ENCODE assay signal across 8 cellular contexts in the genomic region with DNA sequence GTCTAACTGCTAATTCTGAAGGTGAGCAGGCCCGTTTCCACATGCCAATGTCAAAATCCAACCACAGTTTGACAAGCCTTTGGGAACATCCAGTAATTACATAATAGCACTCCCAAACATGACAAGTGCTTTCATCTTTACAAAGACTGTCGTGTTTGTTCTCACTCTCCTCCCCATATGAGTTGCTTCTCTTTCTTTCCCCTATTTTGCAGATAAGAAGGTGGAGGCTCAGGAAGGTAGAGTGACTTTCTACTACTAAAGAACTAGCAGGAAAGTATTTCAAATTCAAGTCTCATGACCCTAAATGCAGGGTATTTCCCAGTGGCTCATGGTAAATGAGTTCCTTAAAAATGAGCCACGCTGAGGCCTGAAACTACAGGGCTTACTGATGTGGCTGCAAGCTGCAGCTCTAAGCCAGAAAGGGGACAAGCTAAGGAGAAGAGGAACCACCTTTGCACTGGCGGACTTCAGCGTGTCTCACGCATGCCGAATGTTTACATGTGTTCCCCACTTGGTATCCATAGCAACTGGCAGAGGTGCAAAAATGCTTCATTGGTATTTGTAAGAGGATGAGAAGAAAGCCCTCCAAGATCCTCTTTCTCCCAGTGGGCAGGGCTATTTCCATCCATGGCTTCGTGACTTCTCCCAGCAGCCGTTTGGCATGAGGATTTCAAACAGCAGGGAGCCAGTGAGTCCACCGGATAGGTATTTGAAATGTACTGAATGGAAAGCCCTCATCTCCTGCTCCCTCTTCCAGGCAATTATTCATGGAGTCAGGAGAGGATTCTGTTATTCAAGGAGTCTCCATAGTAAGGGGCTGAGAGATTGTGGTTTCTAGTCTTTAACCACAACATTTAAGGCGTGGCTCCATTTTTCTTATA. TPM values are rescaled to one million over a fixed set of nuclear protein-coding genes. Genes with fewer than 3 reads are reported as not detected.
DNase-seq lines count a peak whose midpoint lies in the region; TF ChIP-seq lines count a peak whose summit lies in the region.

No MANE protein-coding gene starts in this region.

- DNase-seq in GM03348 (ENCODE audit: low spot score): peak; percentile 89
- DNase-seq in GOT3 (lab: John Stamatoyannopoulos, UW): peak; percentile 82
- DNase-seq in MG63: peak; percentile 98
- peak in 2 of 3 experiments; percentile 24 to 50 for DNase-seq in activated CD8-positive, alpha-beta memory T cell treated with anti-CD3 and anti-CD28 coated beads for 48 hours (ENCODE audit: low read depth in 2 of 3, low spot score in 2 of 3)
- DNase-seq in epithelial cell of esophagus (ENCODE audit: low read depth): peak; percentile 63
- DNase-seq in suprapubic skin (ENCODE audit: low spot score in 2 of 2): peak in 1 of 2 donors; percentile 89
- DNase-seq in HPDE6-E6E7 (ENCODE audit: extremely low spot score): no peak

- H3K27ac ChIP-seq in suprapubic skin: peak overlapping the region; percentile 96

- peaks cover 74% of the 10 kb centered on the region for H3K4me1 ChIP-seq in suprapubic skin

- no peak for TF ChIP-seq EP300 in suprapubic skin (IDR thresholded peaks at IDR 0.05)

- TF ChIP-seq POLR2A in suprapubic skin (IDR thresholded peaks at IDR 0.05): no peak

- peak overlapping the region in 2 of 3 experiments; percentile 77 to 78 for H3K27ac Mint-ChIP-seq in nephron

- H3K4me1 Mint-ChIP-seq in nephron: peaks cover 51% of the 10 kb centered on the region

- H3K4me3 Mint-ChIP-seq in nephron: peak overlapping the region in 1 of 3 experiments; percentile 35

- H3K9me3 Mint-ChIP-seq in nephron: peaks cover 3% of the 10 kb centered on the region

- TF ChIP-seq CTCF in epithelial cell of esophagus (IDR thresholded peaks at IDR 0.05; ENCODE audit: insufficient read depth, low read depth, low read length, missing control alignments) (no peak), nephron (IDR thresholded peaks at IDR 0.05; ENCODE audit: unreplicated experiment in 3 of 3) (no peak), suprapubic skin (IDR thresholded peaks at IDR 0.05) (no peak)

- H3K4me3 ChIP-seq in MG63 (peak overlapping the region; percentile 5; the same call in 1 of the 2 replicates), epithelial cell of esophagus (ENCODE audit: low read length) (no peak overlapping the region), suprapubic skin (no peak overlapping the region)

- 31% methylated on average over 11 of the region's 11 CpGs for WGBS in suprapubic skin

- H3K9me3 ChIP-seq in MG63: 0 out of 2 replicates have a peak, but pooled peaks cover 5% of the 10 kb centered on the region
- H3K9me3 ChIP-seq in suprapubic skin: no peaks in the 10 kb centered on the region

- peaks cover 6% of the 10 kb centered on the region for H3K27me3 Mint-ChIP-seq in nephron (ENCODE audit: low read depth)

- no peaks in the 10 kb centered on the region for H3K36me3 Mint-ChIP-seq in nephron (ENCODE audit: low read depth)

- H3K36me3 ChIP-seq in MG63 (peaks cover 4% of the 10 kb centered on the region), suprapubic skin (no peaks in the 10 kb centered on the region)

- no peaks in the 10 kb centered on the region for H3K27me3 ChIP-seq in MG63
- no peaks in the 10 kb centered on the region for H3K27me3 ChIP-seq in suprapubic skin

RNA-seq across cellular contexts. Expression of a gene that starts 55.5 kb away (rescaled TPM):
- total RNA-seq in MG63 (2014; rRNA removed; shearing (Covaris generic); ENCODE audit: low replicate concordance): 1,423 and 1,833 TPM in 2 replicates
- 1,000 to 10,000 TPM; 1,361 to 2,207 (median 1,502) TPM for total RNA-seq in suprapubic skin
